In the genomic region with DNA sequence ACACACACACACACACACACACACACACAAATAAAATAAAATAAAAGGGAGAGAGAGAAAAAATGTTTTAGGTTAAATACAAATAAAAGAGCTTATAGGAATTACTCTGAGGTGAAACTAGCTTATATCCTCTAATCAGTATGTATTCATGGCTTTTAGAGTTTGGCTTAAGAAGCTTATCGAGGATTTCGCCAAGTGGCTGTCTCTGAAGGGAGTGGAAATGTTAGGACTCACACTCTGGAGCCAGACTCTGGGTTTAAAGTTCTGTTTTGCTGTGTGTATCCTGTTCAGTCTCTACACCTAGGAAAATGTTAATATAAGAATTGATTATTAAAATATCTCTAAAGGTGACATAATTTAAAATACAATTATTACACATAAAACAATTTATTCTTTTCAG, we compare ENCODE assay signal across 39 cellular contexts.
"Had no signal": no experiment of that assay in that cellular context is flagged by ENCODE, and none has a peak within 500 bp of the region (broad histone marks: within the 10 kb centered on the region; RNA-seq: fewer than 3 reads in every experiment).

No MANE protein-coding gene starts in this region.

- H3K27ac ChIP-seq: ascending aorta, cardiac muscle cell, VCaP had no signal

- FAIRE-seq: bronchial epithelial cell, TTC549 had no signal

- H3K4me1 ChIP-seq: ascending aorta had no signal

- H3K36me3 ChIP-seq: ascending aorta, cardiac muscle cell had no signal

- H3K27me3 ChIP-seq: ascending aorta, cardiac muscle cell had no signal

- H3K9me3 ChIP-seq: ascending aorta had no signal

- DNase-seq: activated CD4-positive, alpha-beta memory T cell treated with anti-CD3 and anti-CD28 coated beads, Interleukin-2, amount 10 ng/mL, durations not matched to agents 7 days and 5 days; activated CD4-positive, alpha-beta T cell treated with anti-CD3 and anti-CD28 coated beads for 1 hour; activated CD4-positive, alpha-beta T cell treated with anti-CD3 and anti-CD28 coated beads for 36 hours; activated CD4-positive, alpha-beta T cell treated with anti-CD3 and anti-CD28 coated beads for 48 hours; activated CD4-positive, alpha-beta T cell treated with anti-CD3 and anti-CD28 coated beads, Interleukin-2, amount 10 ng/mL, durations not matched to agents 7 days and 5 days; activated CD4-positive, alpha-beta T cell treated with anti-CD3 and anti-CD28 coated beads, Interleukin-2, amount 50 U/mL, for 48 hours; activated CD4-positive, CD25-positive, alpha-beta regulatory T cell; activated CD8-positive, alpha-beta memory T cell treated with anti-CD3 and anti-CD28 coated beads for 24 hours; activated CD8-positive, alpha-beta memory T cell treated with anti-CD3 and anti-CD28 coated beads, Interleukin-2, amount 10 ng/mL, durations not matched to agents 7 days and 5 days; activated CD8-positive, alpha-beta memory T cell treated with anti-CD3 and anti-CD28 coated beads, Interleukin-2, amount 50 U/mL, for 48 hours; activated CD8-positive, alpha-beta T cell treated with anti-CD3 and anti-CD28 coated beads, Interleukin-2, amount 10 ng/mL, durations not matched to agents 7 days and 5 days; activated effector memory CD4-positive, alpha-beta T cell treated with Interleukin-2 at 50 U/mL for 16 hours; activated gamma-delta T cell; activated naive CD4-positive, alpha-beta T cell treated with anti-CD3 and anti-CD28 coated beads, Interleukin-2, amount 10 ng/mL, durations not matched to agents 7 days and 5 days; activated naive CD4-positive, alpha-beta T cell treated with Interleukin-2 at 50 U/mL for 16 hours; activated naive CD8-positive, alpha-beta T cell treated with anti-CD3 and anti-CD28 coated beads, Interleukin-2, amount 10 ng/mL, durations not matched to agents 7 days and 5 days; activated naive CD8-positive, alpha-beta T cell treated with anti-CD3 and anti-CD28 coated beads, Interleukin-2, amount 50 U/mL, for 24 hours; activated T-cell treated with anti-CD3 and anti-CD28 coated beads, Interleukin-2, amount 50 U/mL, for 24 hours; activated T-cell treated with anti-CD3 and anti-CD28 coated beads, Interleukin-2, amount 50 U/mL, for 48 hours; amygdala; anterior cingulate cortex; caudate nucleus; cerebellar nuclear complex; T-helper 1 cell; T-helper 2 cell; T-helper 9 cell had no signal

- H3K9me3 Mint-ChIP-seq: activated CD4-positive, alpha-beta T cell treated with anti-CD3 and anti-CD28 coated beads, Interleukin-2, amount 10 ng/mL, durations not matched to agents 7 days and 5 days; activated naive CD4-positive, alpha-beta T cell treated with anti-CD3 and anti-CD28 coated beads, Interleukin-2, amount 10 ng/mL, durations not matched to agents 7 days and 5 days; activated naive CD4-positive, alpha-beta T cell treated with anti-CD3 and anti-CD28 coated beads, Interleukin-2, amount 50 U/mL, for 24 hours; activated naive CD8-positive, alpha-beta T cell treated with anti-CD3 and anti-CD28 coated beads, Interleukin-2, amount 50 U/mL, for 24 hours; T-helper 1 cell treated with Interleukin-12 subunit alpha and Interleukin-12 subunit beta and Interleukin-4 antibody, amounts not matched to agents 30 μg/mL and 1 μg/mL, for 36 hours; T-helper 2 cell treated with Interferon-gamma antibody and Interleukin-4, amounts not matched to agents 5 μg/mL and 100 μg/mL, for 36 hours had no signal

- H3K27me3 Mint-ChIP-seq: activated CD4-positive, alpha-beta memory T cell treated with anti-CD3 and anti-CD28 coated beads, Interleukin-2, amount 10 ng/mL, durations not matched to agents 7 days and 5 days; activated CD4-positive, alpha-beta T cell treated with anti-CD3 and anti-CD28 coated beads for 36 hours; activated CD4-positive, alpha-beta T cell treated with anti-CD3 and anti-CD28 coated beads, Interleukin-2, amount 10 ng/mL, durations not matched to agents 7 days and 5 days; activated CD8-positive, alpha-beta memory T cell treated with anti-CD3 and anti-CD28 coated beads, Interleukin-2, amount 10 ng/mL, durations not matched to agents 7 days and 5 days; activated naive CD4-positive, alpha-beta T cell treated with anti-CD3 and anti-CD28 coated beads, Interleukin-2, amount 10 ng/mL, durations not matched to agents 7 days and 5 days; activated naive CD4-positive, alpha-beta T cell treated with anti-CD3 and anti-CD28 coated beads, Interleukin-2, amount 50 U/mL, for 24 hours; activated naive CD8-positive, alpha-beta T cell; activated naive CD8-positive, alpha-beta T cell treated with anti-CD3 and anti-CD28 coated beads, Interleukin-2, amount 10 ng/mL, durations not matched to agents 7 days and 5 days; activated naive CD8-positive, alpha-beta T cell treated with anti-CD3 and anti-CD28 coated beads, Interleukin-2, amount 50 U/mL, for 24 hours; activated T-cell treated with anti-CD3 and anti-CD28 coated beads, Interleukin-2, amount 50 U/mL, for 24 hours; brain; central memory CD8-positive, alpha-beta T cell had no signal

- H3K4me3 ChIP-seq: ascending aorta, cardiac muscle cell had no signal

- H3K36me3 Mint-ChIP-seq: activated CD8-positive, alpha-beta memory T cell treated with anti-CD3 and anti-CD28 coated beads, Interleukin-2, amount 10 ng/mL, durations not matched to agents 7 days and 5 days; activated naive CD4-positive, alpha-beta T cell treated with anti-CD3 and anti-CD28 coated beads, Interleukin-2, amount 10 ng/mL, durations not matched to agents 7 days and 5 days; activated naive CD4-positive, alpha-beta T cell treated with anti-CD3 and anti-CD28 coated beads, Interleukin-2, amount 50 U/mL, for 24 hours; activated naive CD8-positive, alpha-beta T cell; activated naive CD8-positive, alpha-beta T cell treated with anti-CD3 and anti-CD28 coated beads, Interleukin-2, amount 10 ng/mL, durations not matched to agents 7 days and 5 days; brain; WTC11 had no signal

- H3K4me3 Mint-ChIP-seq: activated CD4-positive, alpha-beta memory T cell treated with anti-CD3 and anti-CD28 coated beads, Interleukin-2, amount 10 ng/mL, durations not matched to agents 7 days and 5 days; activated CD4-positive, alpha-beta T cell treated with anti-CD3 and anti-CD28 coated beads for 36 hours; activated CD4-positive, alpha-beta T cell treated with anti-CD3 and anti-CD28 coated beads, Interleukin-2, amount 10 ng/mL, durations not matched to agents 7 days and 5 days; activated CD8-positive, alpha-beta memory T cell treated with anti-CD3 and anti-CD28 coated beads, Interleukin-2, amount 10 ng/mL, durations not matched to agents 7 days and 5 days; activated CD8-positive, alpha-beta T cell treated with anti-CD3 and anti-CD28 coated beads, Interleukin-2, amount 10 ng/mL, durations not matched to agents 7 days and 5 days; activated naive CD4-positive, alpha-beta T cell treated with anti-CD3 and anti-CD28 coated beads, Interleukin-2, amount 10 ng/mL, durations not matched to agents 7 days and 5 days; activated naive CD4-positive, alpha-beta T cell treated with anti-CD3 and anti-CD28 coated beads, Interleukin-2, amount 50 U/mL, for 24 hours; activated naive CD8-positive, alpha-beta T cell; activated naive CD8-positive, alpha-beta T cell treated with anti-CD3 and anti-CD28 coated beads, Interleukin-2, amount 10 ng/mL, durations not matched to agents 7 days and 5 days; activated naive CD8-positive, alpha-beta T cell treated with anti-CD3 and anti-CD28 coated beads, Interleukin-2, amount 50 U/mL, for 24 hours; activated T-cell treated with anti-CD3 and anti-CD28 coated beads, Interleukin-2, amount 50 U/mL, for 24 hours; brain; central memory CD8-positive, alpha-beta T cell; T-helper 1 cell treated with Interleukin-12 subunit alpha and Interleukin-12 subunit beta and Interleukin-4 antibody, amounts not matched to agents 30 μg/mL and 1 μg/mL, for 36 hours; T-helper 2 cell treated with Interferon-gamma antibody and Interleukin-4, amounts not matched to agents 5 μg/mL and 100 μg/mL, for 36 hours; WTC11 had no signal

- H3K4me1 Mint-ChIP-seq: activated CD4-positive, alpha-beta memory T cell treated with anti-CD3 and anti-CD28 coated beads, Interleukin-2, amount 10 ng/mL, durations not matched to agents 7 days and 5 days; activated CD4-positive, alpha-beta T cell treated with anti-CD3 and anti-CD28 coated beads for 36 hours; activated CD4-positive, alpha-beta T cell treated with anti-CD3 and anti-CD28 coated beads, Interleukin-2, amount 10 ng/mL, durations not matched to agents 7 days and 5 days; activated CD8-positive, alpha-beta memory T cell treated with anti-CD3 and anti-CD28 coated beads, Interleukin-2, amount 10 ng/mL, durations not matched to agents 7 days and 5 days; activated naive CD4-positive, alpha-beta T cell treated with anti-CD3 and anti-CD28 coated beads, Interleukin-2, amount 10 ng/mL, durations not matched to agents 7 days and 5 days; activated naive CD4-positive, alpha-beta T cell treated with anti-CD3 and anti-CD28 coated beads, Interleukin-2, amount 50 U/mL, for 24 hours; activated naive CD8-positive, alpha-beta T cell treated with anti-CD3 and anti-CD28 coated beads, Interleukin-2, amount 10 ng/mL, durations not matched to agents 7 days and 5 days; activated naive CD8-positive, alpha-beta T cell treated with anti-CD3 and anti-CD28 coated beads, Interleukin-2, amount 50 U/mL, for 24 hours; central memory CD8-positive, alpha-beta T cell had no signal

- H3K27ac Mint-ChIP-seq: activated CD4-positive, alpha-beta memory T cell treated with anti-CD3 and anti-CD28 coated beads, Interleukin-2, amount 10 ng/mL, durations not matched to agents 7 days and 5 days; activated CD4-positive, alpha-beta T cell treated with anti-CD3 and anti-CD28 coated beads for 36 hours; activated CD4-positive, alpha-beta T cell treated with anti-CD3 and anti-CD28 coated beads, Interleukin-2, amount 10 ng/mL, durations not matched to agents 7 days and 5 days; activated CD8-positive, alpha-beta memory T cell treated with anti-CD3 and anti-CD28 coated beads, Interleukin-2, amount 10 ng/mL, durations not matched to agents 7 days and 5 days; activated CD8-positive, alpha-beta T cell treated with anti-CD3 and anti-CD28 coated beads, Interleukin-2, amount 10 ng/mL, durations not matched to agents 7 days and 5 days; activated naive CD4-positive, alpha-beta T cell treated with anti-CD3 and anti-CD28 coated beads, Interleukin-2, amount 10 ng/mL, durations not matched to agents 7 days and 5 days; activated naive CD4-positive, alpha-beta T cell treated with anti-CD3 and anti-CD28 coated beads, Interleukin-2, amount 50 U/mL, for 24 hours; activated naive CD8-positive, alpha-beta T cell; activated naive CD8-positive, alpha-beta T cell treated with anti-CD3 and anti-CD28 coated beads, Interleukin-2, amount 10 ng/mL, durations not matched to agents 7 days and 5 days; activated naive CD8-positive, alpha-beta T cell treated with anti-CD3 and anti-CD28 coated beads, Interleukin-2, amount 50 U/mL, for 24 hours; activated T-cell treated with anti-CD3 and anti-CD28 coated beads, Interleukin-2, amount 50 U/mL, for 24 hours; activated T-helper 2 cell treated with anti-CD3 and anti-CD28 coated beads, Interferon-gamma antibody, Interleukin-2, Interleukin-4, amounts not matched to agents 10 μg/mL and 5 μg/mL and 100 μg/mL, durations not matched to agents 14 hours and 24 hours and 36 hours; brain; T-helper 1 cell treated with Interleukin-12 subunit alpha and Interleukin-12 subunit beta and Interleukin-4 antibody, amounts not matched to agents 30 μg/mL and 1 μg/mL, for 36 hours; T-helper 2 cell treated with Interferon-gamma antibody and Interleukin-4, amounts not matched to agents 5 μg/mL and 100 μg/mL, for 36 hours; WTC11 had no signal
